8 cellular contexts compared by ENCODE assay signal in the genomic region with DNA sequence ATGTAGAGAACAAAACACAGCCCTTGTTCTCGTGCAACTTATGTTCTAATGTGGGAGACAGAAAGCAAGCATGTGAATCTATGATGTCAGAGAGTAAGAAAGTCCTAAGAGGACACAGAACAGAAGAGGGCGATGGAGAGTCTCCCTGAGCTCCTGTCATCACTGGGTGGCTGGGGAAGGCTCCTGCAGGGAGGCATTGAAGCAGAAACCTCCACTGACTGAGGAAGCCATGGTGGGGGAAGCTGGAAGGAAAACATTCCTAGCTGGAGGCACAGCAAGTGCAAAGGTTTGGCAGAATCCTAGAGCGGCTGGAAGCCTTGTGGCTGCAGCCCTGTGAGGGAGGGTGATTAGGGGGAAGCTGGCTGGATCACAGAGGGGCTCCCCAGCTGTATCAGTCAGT.
DNase-seq lines count a peak whose midpoint lies in the region; ATAC-seq and TF ChIP-seq lines count a peak whose summit lies in the region.

No MANE protein-coding gene starts in this region.

- CTCF ChIA-PET in RWPE1 (lab: Yijun Ruan, JAX) = interaction anchor here (0.6 to 1.6 kb wide), 8 partner anchors 49 to 1108 kb away, joined by 3 to 4 read pairs (median 3); no protein-coding TSS in a partner anchor

- peak; percentile 8 for DNase-seq in COLO668 (lab: John Stamatoyannopoulos, UW; ENCODE audit: unreplicated experiment)
- DNase-seq in HFF-Myc (ENCODE audit: extremely low read depth, low read depth) = no peak
- peak; percentile 49 for DNase-seq in RWPE1 (ENCODE audit: low spot score)
- DNase-seq in hepatic stellate cell (ENCODE audit: low spot score) = peak; percentile 63
- DNase-seq in T-helper 9 cell = no peak

- TF ChIP-seq CTCF in HFF-Myc (IDR thresholded peaks at IDR 0.05; ENCODE audit: low read depth, low read length, missing control alignments) = peak; percentile 51
- 0 out of 2 replicates have a peak, but pooled peaks have one; percentile 28 for TF ChIP-seq CTCF in RWPE1 (conservative IDR thresholded peaks at IDR 0.05; ENCODE audit: low read depth)

- ATAC-seq in GM21786 (IDR thresholded peaks at IDR 0.05; ENCODE audit: unreplicated experiment) = no peak
- no peak for ATAC-seq in HG02759 (IDR thresholded peaks at IDR 0.05; ENCODE audit: unreplicated experiment)
- no peak for ATAC-seq in HG03432 (IDR thresholded peaks at IDR 0.05; ENCODE audit: unreplicated experiment)

- no peak overlapping the region for H3K4me3 ChIP-seq in HFF-Myc (replicated peaks; ENCODE audit: low read depth, low read length)

- POLR2A ChIA-PET in RWPE1 (lab: Yijun Ruan, JAX; ENCODE audit: low non-redundant PET) = no interaction called here

- H3K27ac ChIP-seq in RWPE1 = no peak overlapping the region

Comparison
In these comparisons a context has a peak if more than half of its experiments do, and no peak if none do; other contexts are left out.
1. DNase-seq: peak in COLO668 (single experiment), RWPE1 (single experiment) and hepatic stellate cell (single experiment); none in HFF-Myc (single experiment) and T-helper 9 cell (single experiment).